Comparison of ENCODE assay signal across 17 cellular contexts in genomic region chr2:862356-862687, GRCh38.
"Had no signal": no experiment of that assay in that cellular context is flagged by ENCODE, and none has a peak within 500 bp of the region (broad histone marks: within the 10 kb centered on the region; RNA-seq: fewer than 3 reads in every experiment).

No MANE protein-coding gene starts in this region.

- H3K36me3 Mint-ChIP-seq: mesothelial cell of epicardium, natural killer cell had no signal

- H3K4me3 ChIP-seq: colonic mucosa, sigmoid colon, skin epidermis had no signal

- H3K27ac Mint-ChIP-seq: endodermal cell, mesothelial cell of epicardium, natural killer cell had no signal

- H3K9me3 ChIP-seq: colonic mucosa, neutrophil, sigmoid colon had no signal

- FAIRE-seq: endothelial cell of umbilical vein had no signal

- H3K27me3 ChIP-seq: colonic mucosa, neutrophil had no signal

- ATAC-seq: natural killer cell had no signal

- H3K4me1 ChIP-seq: colonic mucosa, sigmoid colon had no signal

- H3K9me3 Mint-ChIP-seq: endodermal cell, mesothelial cell of epicardium, natural killer cell had no signal

- DNase-seq: effector CD4-positive, alpha-beta T cell; endodermal cell; erythroblast; foreskin melanocyte; hippocampal formation; kidney glomerular epithelial cell; mammary epithelial cell; natural killer cell; sigmoid colon; stimulated activated CD4-positive, alpha-beta T cell treated with anti-CD3 and anti-CD28 coated beads, Interleukin-2, amount 100 ng/mL, for 48 hours; stimulated activated naive CD4-positive, alpha-beta T cell treated with Interleukin-2 at 50 U/mL for 16 hours; trophoblast cell had no signal

- H3K4me3 Mint-ChIP-seq: endodermal cell, mesothelial cell of epicardium, natural killer cell had no signal

- H3K36me3 ChIP-seq: colonic mucosa, neutrophil, sigmoid colon had no signal

- H3K27ac ChIP-seq: colonic mucosa, neutrophil, sigmoid colon, skin epidermis had no signal
